14 cellular contexts compared by ENCODE assay signal in genomic region chr20:24638546-24639166, GRCh38.
"Had no signal": no experiment of that assay in that cellular context is flagged by ENCODE, and none has a peak within 500 bp of the region (broad histone marks: within the 10 kb centered on the region; RNA-seq: fewer than 3 reads in every experiment).

No MANE protein-coding gene starts in this region.

- H3K27ac Mint-ChIP-seq: activated CD8-positive, alpha-beta memory T cell treated with anti-CD3 and anti-CD28 coated beads, Interleukin-2, amount 10 ng/mL, durations not matched to agents 7 days and 5 days; activated naive CD4-positive, alpha-beta T cell treated with anti-CD3 and anti-CD28 coated beads, Interleukin-2, amount 10 ng/mL, durations not matched to agents 7 days and 5 days; activated T-cell treated with anti-CD3 and anti-CD28 coated beads, Interleukin-2, amount 50 U/mL, for 24 hours; nephron progenitor cell had no signal

- H3K27me3 ChIP-seq: ascending aorta, cardiac muscle cell, right lobe of liver, stomach had no signal

- H3K9me3 Mint-ChIP-seq: activated naive CD4-positive, alpha-beta T cell treated with anti-CD3 and anti-CD28 coated beads, Interleukin-2, amount 10 ng/mL, durations not matched to agents 7 days and 5 days; activated T-cell treated with anti-CD3 and anti-CD28 coated beads, Interleukin-2, amount 50 U/mL, for 24 hours had no signal

- ATAC-seq: activated CD8-positive, alpha-beta memory T cell treated with anti-CD3 and anti-CD28 coated beads, Interleukin-2, amount 10 ng/mL, durations not matched to agents 7 days and 5 days had no signal

- H3K36me3 Mint-ChIP-seq: activated CD8-positive, alpha-beta memory T cell treated with anti-CD3 and anti-CD28 coated beads, Interleukin-2, amount 10 ng/mL, durations not matched to agents 7 days and 5 days; activated naive CD4-positive, alpha-beta T cell treated with anti-CD3 and anti-CD28 coated beads, Interleukin-2, amount 10 ng/mL, durations not matched to agents 7 days and 5 days had no signal

- H3K4me3 Mint-ChIP-seq: activated CD8-positive, alpha-beta memory T cell treated with anti-CD3 and anti-CD28 coated beads, Interleukin-2, amount 10 ng/mL, durations not matched to agents 7 days and 5 days; activated naive CD4-positive, alpha-beta T cell treated with anti-CD3 and anti-CD28 coated beads, Interleukin-2, amount 10 ng/mL, durations not matched to agents 7 days and 5 days; activated T-cell treated with anti-CD3 and anti-CD28 coated beads, Interleukin-2, amount 50 U/mL, for 24 hours; nephron progenitor cell had no signal

- H3K4me1 ChIP-seq: ascending aorta, prostate gland, right lobe of liver had no signal

- H3K4me1 Mint-ChIP-seq: activated CD8-positive, alpha-beta memory T cell treated with anti-CD3 and anti-CD28 coated beads, Interleukin-2, amount 10 ng/mL, durations not matched to agents 7 days and 5 days; activated naive CD4-positive, alpha-beta T cell treated with anti-CD3 and anti-CD28 coated beads, Interleukin-2, amount 10 ng/mL, durations not matched to agents 7 days and 5 days had no signal

- H3K4me3 ChIP-seq: ascending aorta, cardiac muscle cell, prostate gland, right lobe of liver, smooth muscle cell, stomach had no signal

- H3K4me2 ChIP-seq: smooth muscle cell had no signal

- DNase-seq: activated CD4-positive, alpha-beta T cell treated with anti-CD3 and anti-CD28 coated beads, Interleukin-2, amount 50 U/mL, for 4 hours; activated CD4-positive, CD25-positive, alpha-beta regulatory T cell treated with anti-CD3 and anti-CD28 coated beads, Interleukin-2, amount 50 U/mL, for 72 hours; activated CD8-positive, alpha-beta memory T cell treated with anti-CD3 and anti-CD28 coated beads, Interleukin-2, amount 10 ng/mL, durations not matched to agents 7 days and 5 days; activated naive CD4-positive, alpha-beta T cell treated with anti-CD3 and anti-CD28 coated beads, Interleukin-2, amount 10 ng/mL, durations not matched to agents 7 days and 5 days; activated T-cell treated with anti-CD3 and anti-CD28 coated beads, Interleukin-2, amount 50 U/mL, for 24 hours; mesendoderm; nephron progenitor cell; occipital lobe; right lobe of liver; stomach had no signal

- H3K9me3 ChIP-seq: prostate gland, right lobe of liver had no signal

- H3K36me3 ChIP-seq: ascending aorta, cardiac muscle cell, prostate gland, right lobe of liver, stomach had no signal

- H3K27ac ChIP-seq: ascending aorta, cardiac muscle cell, prostate gland, right lobe of liver, stomach had no signal
